ENCODE assay signal across 1 cellular context in genomic region chr15:80055933-80056332, GRCh38.
TF ChIP-seq lines count a peak whose summit lies in the region.

No MANE protein-coding gene starts in this region.

TF ChIP-seq in GM23338, 12 proteins besides CTCF, POLR2A, EP300 and RAD21:
- no peak for TF ChIP-seq ZNF462 (CRISPR knock-in tag; IDR thresholded peaks at IDR 0.05)
- no peak for TF ChIP-seq POLR2AphosphoS5 (IDR thresholded peaks at IDR 0.05; ENCODE audit: low read depth)
- TF ChIP-seq STAT1 (IDR thresholded peaks at IDR 0.05; ENCODE audit: unreplicated experiment): no peak
- TF ChIP-seq ZNF331 (CRISPR knock-in tag; IDR thresholded peaks at IDR 0.05; ENCODE audit: low read depth): no peak
- TF ChIP-seq NANOG (IDR thresholded peaks at IDR 0.05; ENCODE audit: borderline replicate concordance): no peak
- TF ChIP-seq CREB1 (CRISPR knock-in tag; IDR thresholded peaks at IDR 0.05; ENCODE audit: low read depth): no peak
- TF ChIP-seq JUNB (IDR thresholded peaks at IDR 0.05; ENCODE audit: unreplicated experiment): no peak
- TF ChIP-seq EZH2phosphoT487 (IDR thresholded peaks at IDR 0.05; ENCODE audit: unreplicated experiment): no peak
